Comparison of ENCODE assay signal across 36 cellular contexts in genomic region chr19:28642787-28643186, GRCh38.
"Had no signal": no experiment of that assay in that cellular context is flagged by ENCODE, and none has a peak within 500 bp of the region (broad histone marks: within the 10 kb centered on the region; RNA-seq: fewer than 3 reads in every experiment).

No MANE protein-coding gene starts in this region.

- H3K4me3 Mint-ChIP-seq: activated CD4-positive, alpha-beta memory T cell treated with anti-CD3 and anti-CD28 coated beads, Interleukin-2, amount 10 ng/mL, durations not matched to agents 7 days and 5 days; activated CD4-positive, alpha-beta T cell treated with anti-CD3 and anti-CD28 coated beads for 36 hours; activated CD4-positive, alpha-beta T cell treated with anti-CD3 and anti-CD28 coated beads, Interleukin-2, amount 10 ng/mL, durations not matched to agents 7 days and 5 days; activated naive CD4-positive, alpha-beta T cell treated with anti-CD3 and anti-CD28 coated beads for 36 hours; activated naive CD8-positive, alpha-beta T cell treated with anti-CD3 and anti-CD28 coated beads for 36 hours; activated T-cell treated with anti-CD3 and anti-CD28 coated beads, Interleukin-2, amount 50 U/mL, for 4 hours; activated T-cell treated with anti-CD3 and anti-CD28 coated beads, Interleukin-2, amount 50 U/mL, for 72 hours; activated T-helper 1 cell treated with anti-CD3 and anti-CD28 coated beads, Interleukin-12 subunit alpha, Interleukin-12 subunit beta, Interleukin-2, Interleukin-4 antibody, amounts not matched to agents 30 ng/mL and 10 ng/mL and 1 ng/mL, durations not matched to agents 14 hours and 24 hours and 36 hours; activated T-helper 17 cell treated with anti-CD3 and anti-CD28 coated beads, Interleukin-2, amount 50 U/mL, for 72 hours; brain; T-helper 1 cell treated with Interleukin-12 subunit alpha and Interleukin-12 subunit beta and Interleukin-4 antibody, amounts not matched to agents 30 μg/mL and 1 μg/mL, for 36 hours; T-helper 2 cell treated with Interferon-gamma antibody and Interleukin-4, amounts not matched to agents 5 μg/mL and 100 μg/mL, for 36 hours; WTC11 had no signal

- DNase-seq: activated CD4-positive, alpha-beta memory T cell treated with anti-CD3 and anti-CD28 coated beads, Interleukin-2, amount 10 ng/mL, durations not matched to agents 7 days and 5 days; activated CD4-positive, alpha-beta T cell treated with anti-CD3 and anti-CD28 coated beads for 1 hour; activated CD4-positive, alpha-beta T cell treated with anti-CD3 and anti-CD28 coated beads for 36 hours; activated CD4-positive, alpha-beta T cell treated with anti-CD3 and anti-CD28 coated beads for 48 hours; activated CD4-positive, alpha-beta T cell treated with anti-CD3 and anti-CD28 coated beads, Interleukin-2, amount 10 ng/mL, durations not matched to agents 7 days and 5 days; activated CD4-positive, alpha-beta T cell treated with anti-CD3 and anti-CD28 coated beads, Interleukin-2, amount 50 U/mL, for 48 hours; activated CD4-positive, CD25-positive, alpha-beta regulatory T cell; activated CD8-positive, alpha-beta memory T cell treated with anti-CD3 and anti-CD28 coated beads, Interleukin-2, amount 50 U/mL, for 4 hours; activated effector memory CD4-positive, alpha-beta T cell treated with anti-CD3 and anti-CD28 coated beads, Interleukin-2, amount 50 U/mL, for 16 hours; activated gamma-delta T cell treated with Interleukin-2 at 50 U/mL for 16 hours; activated naive CD4-positive, alpha-beta T cell; activated naive CD4-positive, alpha-beta T cell treated with anti-CD3 and anti-CD28 coated beads for 36 hours; activated naive CD4-positive, alpha-beta T cell treated with anti-CD3 and anti-CD28 coated beads, Interleukin-2, amount 50 U/mL, for 16 hours; activated naive CD8-positive, alpha-beta T cell treated with anti-CD3 and anti-CD28 coated beads for 36 hours; activated T-cell treated with anti-CD3 and anti-CD28 coated beads for 4 hours; activated T-cell treated with anti-CD3 and anti-CD28 coated beads, Interleukin-2, amount 50 U/mL, for 1 hour; activated T-cell treated with anti-CD3 and anti-CD28 coated beads, Interleukin-2, amount 50 U/mL, for 4 hours; activated T-cell treated with anti-CD3 and anti-CD28 coated beads, Interleukin-2, amount 50 U/mL, for 72 hours; adrenal gland; amniotic stem cell; aorta; central memory CD4-positive, alpha-beta T cell; SW 1271; T-helper 1 cell; T-helper 2 cell; T-helper 9 cell; WERI-Rb-1 had no signal

- H3K27ac Mint-ChIP-seq: activated CD4-positive, alpha-beta memory T cell treated with anti-CD3 and anti-CD28 coated beads, Interleukin-2, amount 10 ng/mL, durations not matched to agents 7 days and 5 days; activated CD4-positive, alpha-beta T cell treated with anti-CD3 and anti-CD28 coated beads for 36 hours; activated CD4-positive, alpha-beta T cell treated with anti-CD3 and anti-CD28 coated beads, Interleukin-2, amount 10 ng/mL, durations not matched to agents 7 days and 5 days; activated naive CD4-positive, alpha-beta T cell treated with anti-CD3 and anti-CD28 coated beads for 36 hours; activated naive CD4-positive, alpha-beta T cell treated with anti-CD3 and anti-CD28 coated beads, Interleukin-2, amount 50 U/mL, for 72 hours; activated naive CD8-positive, alpha-beta T cell treated with anti-CD3 and anti-CD28 coated beads for 36 hours; activated T-cell treated with anti-CD3 and anti-CD28 coated beads, Interleukin-2, amount 50 U/mL, for 72 hours; activated T-helper 1 cell treated with anti-CD3 and anti-CD28 coated beads, Interleukin-12 subunit alpha, Interleukin-12 subunit beta, Interleukin-2, Interleukin-4 antibody, amounts not matched to agents 30 ng/mL and 10 ng/mL and 1 ng/mL, durations not matched to agents 14 hours and 24 hours and 36 hours; activated T-helper 17 cell treated with anti-CD3 and anti-CD28 coated beads, Interleukin-2, amount 50 U/mL, for 72 hours; brain; T-helper 1 cell treated with Interleukin-12 subunit alpha and Interleukin-12 subunit beta and Interleukin-4 antibody, amounts not matched to agents 30 μg/mL and 1 μg/mL, for 36 hours; T-helper 2 cell treated with Interferon-gamma antibody and Interleukin-4, amounts not matched to agents 5 μg/mL and 100 μg/mL, for 36 hours; WTC11 had no signal

- H3K36me3 Mint-ChIP-seq: activated naive CD4-positive, alpha-beta T cell treated with anti-CD3 and anti-CD28 coated beads, Interleukin-2, amount 50 U/mL, for 72 hours; activated naive CD8-positive, alpha-beta T cell treated with anti-CD3 and anti-CD28 coated beads for 36 hours; brain had no signal

- H3K27ac ChIP-seq: adrenal gland, cardiac muscle cell, WERI-Rb-1 had no signal

- H3K4me1 Mint-ChIP-seq: activated CD4-positive, alpha-beta memory T cell treated with anti-CD3 and anti-CD28 coated beads, Interleukin-2, amount 10 ng/mL, durations not matched to agents 7 days and 5 days; activated CD4-positive, alpha-beta T cell treated with anti-CD3 and anti-CD28 coated beads for 36 hours; activated CD4-positive, alpha-beta T cell treated with anti-CD3 and anti-CD28 coated beads, Interleukin-2, amount 10 ng/mL, durations not matched to agents 7 days and 5 days; activated naive CD8-positive, alpha-beta T cell treated with anti-CD3 and anti-CD28 coated beads for 36 hours; activated T-helper 17 cell treated with anti-CD3 and anti-CD28 coated beads, Interleukin-2, amount 50 U/mL, for 72 hours; brain; WTC11 had no signal

- H3K4me1 ChIP-seq: adrenal gland had no signal

- ATAC-seq: activated CD4-positive, alpha-beta T cell treated with anti-CD3 and anti-CD28 coated beads for 36 hours; activated CD4-positive, CD25-positive, alpha-beta regulatory T cell treated with anti-CD3 and anti-CD28 coated beads, Interleukin-2, amount 50 U/mL, for 24 hours; activated naive CD4-positive, alpha-beta T cell treated with anti-CD3 and anti-CD28 coated beads, Interleukin-2, amount 50 U/mL, for 72 hours; activated T-cell treated with anti-CD3 and anti-CD28 coated beads, Interleukin-2, amount 50 U/mL, for 4 hours; activated T-cell treated with anti-CD3 and anti-CD28 coated beads, Interleukin-2, amount 50 U/mL, for 72 hours; activated T-helper 17 cell treated with anti-CD3 and anti-CD28 coated beads, Interleukin-2, amount 50 U/mL, for 72 hours; WTC11 had no signal

- H3K27me3 ChIP-seq: adrenal gland, cardiac muscle cell had no signal

- H3K9me3 Mint-ChIP-seq: activated CD4-positive, alpha-beta T cell treated with anti-CD3 and anti-CD28 coated beads, Interleukin-2, amount 10 ng/mL, durations not matched to agents 7 days and 5 days; activated naive CD8-positive, alpha-beta T cell treated with anti-CD3 and anti-CD28 coated beads for 36 hours; activated T-cell treated with anti-CD3 and anti-CD28 coated beads, Interleukin-2, amount 50 U/mL, for 72 hours; activated T-helper 1 cell treated with anti-CD3 and anti-CD28 coated beads, Interleukin-12 subunit alpha, Interleukin-12 subunit beta, Interleukin-2, Interleukin-4 antibody, amounts not matched to agents 30 ng/mL and 10 ng/mL and 1 ng/mL, durations not matched to agents 14 hours and 24 hours and 36 hours; brain; T-helper 1 cell treated with Interleukin-12 subunit alpha and Interleukin-12 subunit beta and Interleukin-4 antibody, amounts not matched to agents 30 μg/mL and 1 μg/mL, for 36 hours; T-helper 2 cell treated with Interferon-gamma antibody and Interleukin-4, amounts not matched to agents 5 μg/mL and 100 μg/mL, for 36 hours; WTC11 had no signal

- H3K27me3 Mint-ChIP-seq: activated CD4-positive, alpha-beta memory T cell treated with anti-CD3 and anti-CD28 coated beads, Interleukin-2, amount 10 ng/mL, durations not matched to agents 7 days and 5 days; activated CD4-positive, alpha-beta T cell treated with anti-CD3 and anti-CD28 coated beads for 36 hours; activated naive CD8-positive, alpha-beta T cell treated with anti-CD3 and anti-CD28 coated beads for 36 hours; activated T-helper 17 cell treated with anti-CD3 and anti-CD28 coated beads, Interleukin-2, amount 50 U/mL, for 72 hours; brain had no signal
